8 cellular contexts compared by ENCODE assay signal in the genomic region with DNA sequence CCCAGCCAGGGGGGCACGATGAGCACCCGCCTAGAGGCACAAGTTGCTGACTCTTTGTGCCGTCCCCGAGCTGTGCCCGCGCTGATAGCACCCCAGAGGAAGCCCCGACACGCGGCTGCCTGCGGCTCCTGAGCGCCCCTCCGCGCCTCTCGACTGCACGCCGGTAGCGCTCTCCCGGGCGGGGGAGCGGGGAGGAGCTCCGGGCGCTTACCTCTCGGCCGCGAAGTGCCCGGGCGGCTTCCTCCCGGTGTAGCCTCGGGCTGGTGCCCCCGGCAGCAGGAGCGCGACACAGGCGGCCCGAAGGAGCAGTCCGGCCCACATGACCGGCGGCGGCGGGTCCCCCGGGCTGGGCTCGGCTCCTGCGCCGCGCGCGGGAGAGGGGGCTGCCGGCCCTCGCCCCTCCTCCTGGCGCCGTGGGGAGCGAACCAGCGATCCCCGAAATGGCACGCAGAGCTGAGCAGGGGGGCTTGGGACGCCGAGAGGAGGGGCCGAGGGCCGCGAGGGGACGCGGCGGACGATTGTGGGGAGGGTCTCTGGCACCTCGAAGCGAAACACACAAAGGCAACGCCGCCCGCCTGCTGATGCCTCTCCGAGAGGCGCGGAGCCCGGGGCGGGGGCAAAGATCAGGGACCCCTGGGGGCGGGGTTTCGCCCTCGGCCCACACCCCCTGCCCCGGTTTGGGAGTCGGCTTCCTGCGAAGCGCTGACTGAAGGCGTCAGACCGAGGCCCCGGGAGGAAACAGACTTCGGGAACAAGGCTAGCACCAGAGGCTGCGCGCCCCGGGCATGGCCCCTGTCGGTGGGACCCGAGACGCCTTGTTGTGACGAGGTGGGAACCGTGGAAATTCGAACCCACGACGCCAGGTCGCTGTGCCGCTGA. TPM values are rescaled to one million over a fixed set of nuclear protein-coding genes. Genes with fewer than 3 reads are reported as not detected.
DNase-seq lines count a peak whose midpoint lies in the region; ATAC-seq, FAIRE-seq and TF ChIP-seq lines count a peak whose summit lies in the region.

A gene with protein sequence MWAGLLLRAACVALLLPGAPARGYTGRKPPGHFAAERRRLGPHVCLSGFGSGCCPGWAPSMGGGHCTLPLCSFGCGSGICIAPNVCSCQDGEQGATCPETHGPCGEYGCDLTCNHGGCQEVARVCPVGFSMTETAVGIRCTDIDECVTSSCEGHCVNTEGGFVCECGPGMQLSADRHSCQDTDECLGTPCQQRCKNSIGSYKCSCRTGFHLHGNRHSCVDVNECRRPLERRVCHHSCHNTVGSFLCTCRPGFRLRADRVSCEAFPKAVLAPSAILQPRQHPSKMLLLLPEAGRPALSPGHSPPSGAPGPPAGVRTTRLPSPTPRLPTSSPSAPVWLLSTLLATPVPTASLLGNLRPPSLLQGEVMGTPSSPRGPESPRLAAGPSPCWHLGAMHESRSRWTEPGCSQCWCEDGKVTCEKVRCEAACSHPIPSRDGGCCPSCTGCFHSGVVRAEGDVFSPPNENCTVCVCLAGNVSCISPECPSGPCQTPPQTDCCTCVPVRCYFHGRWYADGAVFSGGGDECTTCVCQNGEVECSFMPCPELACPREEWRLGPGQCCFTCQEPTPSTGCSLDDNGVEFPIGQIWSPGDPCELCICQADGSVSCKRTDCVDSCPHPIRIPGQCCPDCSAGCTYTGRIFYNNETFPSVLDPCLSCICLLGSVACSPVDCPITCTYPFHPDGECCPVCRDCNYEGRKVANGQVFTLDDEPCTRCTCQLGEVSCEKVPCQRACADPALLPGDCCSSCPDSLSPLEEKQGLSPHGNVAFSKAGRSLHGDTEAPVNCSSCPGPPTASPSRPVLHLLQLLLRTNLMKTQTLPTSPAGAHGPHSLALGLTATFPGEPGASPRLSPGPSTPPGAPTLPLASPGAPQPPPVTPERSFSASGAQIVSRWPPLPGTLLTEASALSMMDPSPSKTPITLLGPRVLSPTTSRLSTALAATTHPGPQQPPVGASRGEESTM (minus strand): TSS at position 600 of the 879 bp plus-strand sequence. CDS start 279 bp downstream, at position 321.

- intact Hi-C loops in pancreas (cut with DNase I), result no loop called here

- H3K9me3 ChIP-seq in CD4-positive, CD25-positive, alpha-beta regulatory T cell (ENCODE audit: control insufficient read depth in 2 of 2, low read length in 2 of 2), result no peaks in the 10 kb centered on the region
- H3K9me3 ChIP-seq in pancreas, result no peaks in the 10 kb centered on the region

- H3K4me1 ChIP-seq in CD4-positive, CD25-positive, alpha-beta regulatory T cell (ENCODE audit: control insufficient read depth, insufficient read depth, low read length, poor library complexity, severe bottlenecking), result peaks cover 23% of the 10 kb centered on the region
- H3K4me1 ChIP-seq in foreskin keratinocyte (peaks cover 15% of the 10 kb centered on the region), pancreas (peaks cover 4 to 7% (median 5%) of the 10 kb centered on the region in 3 donors)

- FAIRE-seq in pancreas (lab: Jason Lieb, UNC), result no peak

- peak within 1 kb of the TSS; percentile 47 to 81 (median 65) for H3K4me3 Mint-ChIP-seq in CD4-positive, CD25-positive, alpha-beta regulatory T cell
- peak within 1 kb of the TSS; percentile 79 for H3K4me3 Mint-ChIP-seq in activated T-helper 17 cell treated with anti-CD3 and anti-CD28 coated beads, Interleukin-2, amount 50 U/mL, for 72 hours

- peaks cover 16% of the 10 kb centered on the region for H3K36me3 ChIP-seq in CD4-positive, CD25-positive, alpha-beta regulatory T cell (ENCODE audit: control insufficient read depth, insufficient read depth, low read length)
- peaks cover 0 to 1% (median 0%) of the 10 kb centered on the region in 3 donors for H3K36me3 ChIP-seq in pancreas

- no peaks in the 10 kb centered on the region for H3K27me3 ChIP-seq in CD4-positive, CD25-positive, alpha-beta regulatory T cell (ENCODE audit: control insufficient read depth, insufficient read depth, low read length)
- peaks cover 12% of the 10 kb centered on the region for H3K27me3 ChIP-seq in foreskin keratinocyte
- no peaks in the 10 kb centered on the region for H3K27me3 ChIP-seq in pancreas

- peak; percentile 72 for TF ChIP-seq CTCF in foreskin keratinocyte (conservative IDR thresholded peaks at IDR 0.05)
- no peak for TF ChIP-seq CTCF in pancreas (IDR thresholded peaks at IDR 0.05)

- H3K27ac ChIP-seq in CD4-positive, CD25-positive, alpha-beta regulatory T cell (ENCODE audit: insufficient read depth, low read length, poor library complexity, severe bottlenecking), result no peak within 1 kb of the TSS
- peak within 1 kb of the TSS; percentile 27 for H3K27ac ChIP-seq in foreskin keratinocyte
- H3K27ac ChIP-seq in pancreas, result no peak within 1 kb of the TSS

- no peak within 1 kb of the TSS for H3K27ac Mint-ChIP-seq in CD4-positive, CD25-positive, alpha-beta regulatory T cell
- H3K27ac Mint-ChIP-seq in activated T-helper 17 cell treated with anti-CD3 and anti-CD28 coated beads, Interleukin-2, amount 50 U/mL, for 72 hours, result no peak within 1 kb of the TSS

- H3K4me1 Mint-ChIP-seq in CD4-positive, CD25-positive, alpha-beta regulatory T cell, result peaks cover 0 to 20% (median 12%) of the 10 kb centered on the region in 4 donors
- peaks cover 12% of the 10 kb centered on the region for H3K4me1 Mint-ChIP-seq in activated T-helper 17 cell treated with anti-CD3 and anti-CD28 coated beads, Interleukin-2, amount 50 U/mL, for 72 hours

- WGBS in pancreas, 2 donors, result 3 to 5% methylated on average over 71 to 97 of the region's 97 CpGs

- ATAC-seq in CD4-positive, CD25-positive, alpha-beta regulatory T cell (ENCODE audit: low read depth in 2 of 2), result peak; percentile 81 to 86
- ATAC-seq in GM19351 (IDR thresholded peaks at IDR 0.05; ENCODE audit: unreplicated experiment), result peak; percentile 81
- ATAC-seq in HG03565 (IDR thresholded peaks at IDR 0.05; ENCODE audit: unreplicated experiment), result peak; percentile 46
- peak; percentile 83 for ATAC-seq in activated T-helper 17 cell treated with anti-CD3 and anti-CD28 coated beads, Interleukin-2, amount 50 U/mL, for 72 hours (replicated peaks)
- ATAC-seq in foreskin keratinocyte, result peak; percentile 71
- peak; percentile 78 to 89 (median 88) for ATAC-seq in pancreas

- peaks cover 18% of the 10 kb centered on the region for H3K36me3 Mint-ChIP-seq in CD4-positive, CD25-positive, alpha-beta regulatory T cell
- H3K36me3 Mint-ChIP-seq in activated T-helper 17 cell treated with anti-CD3 and anti-CD28 coated beads, Interleukin-2, amount 50 U/mL, for 72 hours (ENCODE audit: low read depth), result no peaks in the 10 kb centered on the region

- no peak within 1 kb of the TSS for H3K4me3 ChIP-seq in CD4-positive, CD25-positive, alpha-beta regulatory T cell (ENCODE audit: low read depth, low read length)
- H3K4me3 ChIP-seq in pancreas, result peak within 1 kb of the TSS; percentile 29 to 70 (median 44)

- H3K27me3 Mint-ChIP-seq in CD4-positive, CD25-positive, alpha-beta regulatory T cell, result peaks cover 46% of the 10 kb centered on the region
- H3K27me3 Mint-ChIP-seq in activated T-helper 17 cell treated with anti-CD3 and anti-CD28 coated beads, Interleukin-2, amount 50 U/mL, for 72 hours, result peaks cover 12% of the 10 kb centered on the region

- DNase-seq in CD4-positive, CD25-positive, alpha-beta regulatory T cell, result peak; percentile 10 to 84 (median 54)
- DNase-seq in OCI-M1 (lab: John Stamatoyannopoulos, UW) (peak; percentile 78), foreskin keratinocyte (peak; percentile 36 to 50), pancreas (peak; percentile 37 to 88 (median 58)), ureter (ENCODE audit: low spot score) (peak; percentile 57)

- peaks cover 0 to 1% (median 0%) of the 10 kb centered on the region in 7 donors for H3K9me3 Mint-ChIP-seq in CD4-positive, CD25-positive, alpha-beta regulatory T cell
- H3K9me3 Mint-ChIP-seq in activated T-helper 17 cell treated with anti-CD3 and anti-CD28 coated beads, Interleukin-2, amount 50 U/mL, for 72 hours, result no peaks in the 10 kb centered on the region

RNA-seq across cellular contexts. Expression of the gene that starts here (rescaled TPM):
- 0.94 TPM for total RNA-seq in CD4-positive, CD25-positive, alpha-beta regulatory T cell
- polyA plus RNA-seq in CD4-positive, CD25-positive, alpha-beta regulatory T cell, result not detected
- total RNA-seq in activated T-helper 17 cell treated with anti-CD3 and anti-CD28 coated beads, Interleukin-2, amount 50 U/mL, for 72 hours, result 10 to 100 TPM in 1 of 2 donors, 1 to 10 TPM in 1; 8.6 to 11.1 TPM
- total RNA-seq in foreskin keratinocyte, result 0.25 and 0.48 TPM in 2 replicates
- polyA plus RNA-seq in foreskin keratinocyte, result 0.46 and 0.48 TPM in 2 replicates
- under 1 TPM; 0.16 to 0.90 (median 0.30) TPM for total RNA-seq in pancreas
- polyA plus RNA-seq in pancreas, result under 1 TPM; 0.72 to 0.77 TPM
- 4.1 TPM for total RNA-seq in ureter

Comparison
In these comparisons a context has a peak if more than half of its experiments do, and no peak if none do; other contexts are left out.
1. Peak in DNase-seq and ATAC-seq in CD4-positive, CD25-positive, alpha-beta regulatory T cell; RNA of the gene not detected or under 1 TPM.
2. Peak in DNase-seq, ATAC-seq and H3K27ac ChIP-seq in foreskin keratinocyte; RNA of the gene not detected or under 1 TPM.
3. Peak in DNase-seq, ATAC-seq and H3K4me3 ChIP-seq in pancreas; RNA of the gene not detected or under 1 TPM.